Comparison of ENCODE assay signal across 14 cellular contexts in the genomic region with DNA sequence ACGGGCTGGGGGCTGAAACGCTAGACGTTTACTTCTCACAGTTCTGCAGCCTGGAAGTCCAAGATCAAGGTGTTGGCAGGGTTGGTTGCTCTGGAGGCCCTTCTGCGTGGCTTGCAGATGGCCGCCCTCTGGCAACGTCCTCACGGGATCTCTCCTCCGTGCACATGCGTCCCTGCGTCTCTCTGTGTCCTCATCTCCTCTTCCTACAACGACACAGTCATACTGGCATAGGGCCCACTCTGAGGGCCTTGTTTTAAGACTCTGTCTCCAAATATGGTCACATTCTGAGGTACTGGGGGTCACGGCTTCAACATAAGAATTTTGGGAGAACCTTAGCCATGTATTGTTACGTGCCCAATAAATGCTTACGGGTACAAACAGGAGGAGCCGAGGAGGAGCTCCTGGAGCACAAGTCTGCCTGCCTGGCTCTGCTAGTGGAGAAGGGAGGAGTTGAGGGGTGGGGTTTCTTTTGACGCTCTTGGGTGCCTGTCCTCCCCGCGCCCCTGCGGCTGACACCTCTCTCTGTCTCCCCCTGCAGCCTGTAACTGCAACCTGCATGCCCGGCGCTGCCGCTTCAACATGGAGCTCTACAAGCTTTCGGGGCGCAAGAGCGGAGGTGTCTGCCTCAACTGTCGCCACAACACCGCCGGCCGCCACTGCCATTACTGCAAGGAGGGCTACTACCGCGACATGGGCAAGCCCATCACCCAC.
A peak's percentile ranks its signal among the peaks of the same experiment; 100 is the strongest.
DNase-seq lines count a peak whose midpoint lies in the region; ATAC-seq and TF ChIP-seq lines count a peak whose summit lies in the region.
"Had no signal": no experiment of that assay in that cellular context is flagged by ENCODE, and none has a peak within 500 bp of the region (broad histone marks: within the 10 kb centered on the region; RNA-seq: fewer than 3 reads in every experiment).

No MANE protein-coding gene starts in this region.

- H3K23ac ChIP-seq in H9 (ENCODE audit: insufficient read length, low read depth, low read length), result no peak overlapping the region

- no peak overlapping the region for H2BK15ac ChIP-seq in H9 (ENCODE audit: low read depth, low read length)

- no peak overlapping the region for H4K91ac ChIP-seq in H9 (ENCODE audit: insufficient read length, low read depth, low read length)

- peak; percentile 90 for ATAC-seq in WTC11
- ATAC-seq in GM18498 (IDR thresholded peaks at IDR 0.05; ENCODE audit: unreplicated experiment), result no peak
- ATAC-seq: activated naive CD8-positive, alpha-beta T cell treated with anti-CD3 and anti-CD28 coated beads, Interleukin-2, amount 50 U/mL, for 24 hours; foreskin keratinocyte had no signal

- peak overlapping the region; percentile 51 for H3K4me2 ChIP-seq in H9 (ENCODE audit: insufficient read depth, insufficient read length, low read length)

- H3K9ac ChIP-seq in H9 (ENCODE audit: extremely low read depth, insufficient read length, low read length), result no peak overlapping the region

- peaks cover 12% of the 10 kb centered on the region for H3K27me3 Mint-ChIP-seq in H9 (ENCODE audit: low read depth)
- no peaks in the 10 kb centered on the region for H3K27me3 Mint-ChIP-seq in WTC11 (ENCODE audit: low read depth)
- H3K27me3 Mint-ChIP-seq in mesothelial cell of epicardium (ENCODE audit: low read depth), result peaks cover 2% of the 10 kb centered on the region
- H3K27me3 Mint-ChIP-seq: B cell had no signal

- H3K4me3 Mint-ChIP-seq in H9, result peak overlapping the region in 1 of 2 experiments; percentile 68; a peak in 2 of 5 replicates
- H3K4me3 Mint-ChIP-seq in WTC11, result peak overlapping the region; percentile 51
- peak overlapping the region; percentile 63 for H3K4me3 Mint-ChIP-seq in mesothelial cell of epicardium
- H3K4me3 Mint-ChIP-seq: activated naive CD8-positive, alpha-beta T cell treated with anti-CD3 and anti-CD28 coated beads, Interleukin-2, amount 50 U/mL, for 24 hours; B cell; T-helper 2 cell treated with Interferon-gamma antibody and Interleukin-4, amounts not matched to agents 5 μg/mL and 100 μg/mL, for 36 hours had no signal

- POLR2A ChIA-PET in WTC11 (lab: Charles Lee), result interaction anchor here (1.3 kb wide), 1 partner anchor 22 kb away, joined by 3 read pairs; no protein-coding TSS in a partner anchor

- no peak overlapping the region for H3K27ac ChIP-seq in 22Rv1
- H3K27ac ChIP-seq in H9 (ENCODE audit: insufficient read length, low read depth, low read length), result no peak overlapping the region
- H3K27ac ChIP-seq: foreskin keratinocyte, spleen had no signal

- H2BK12ac ChIP-seq in H9 (ENCODE audit: insufficient read length, low read depth, low read length), result no peak overlapping the region

- H2AFZ ChIP-seq in H9 (ENCODE audit: low read length), result no peak overlapping the region

- no peaks in the 10 kb centered on the region for H3K79me2 ChIP-seq in H9 (ENCODE audit: insufficient read depth, low read length)

- no peak overlapping the region for H3K4ac ChIP-seq in H9 (ENCODE audit: low read depth, low read length)

- CTCF ChIA-PET in WTC11 (lab: Charles Lee), result interaction anchor here (0.5 to 2.4 kb wide), 51 partner anchors 9 to 360 kb away, joined by 3 to 17 read pairs (median 4); partner anchors contain the start of gene NTN1

- no peak overlapping the region for H2BK5ac ChIP-seq in H9 (ENCODE audit: insufficient read length, low read length)

- H2AK5ac ChIP-seq in H9 (ENCODE audit: insufficient read length, low read length), result no peak overlapping the region

- no peaks in the 10 kb centered on the region for H3K9me3 ChIP-seq in H9 (ENCODE audit: control insufficient read depth, low read depth, low read length)

- H3K4me1 ChIP-seq in H9 (ENCODE audit: insufficient read depth, low read length), result no peaks in the 10 kb centered on the region; the same call in 1 of the 2 replicates
- H3K4me1 ChIP-seq: foreskin keratinocyte, spleen had no signal

- H3K4me1 Mint-ChIP-seq in H9 (peaks cover 37 to 39% of the 10 kb centered on the region in 2 experiments), WTC11 (peaks cover 36% of the 10 kb centered on the region), mesothelial cell of epicardium (peaks cover 6% of the 10 kb centered on the region)
- H3K4me1 Mint-ChIP-seq: activated naive CD8-positive, alpha-beta T cell treated with anti-CD3 and anti-CD28 coated beads, Interleukin-2, amount 50 U/mL, for 24 hours; B cell had no signal

- DNase-seq in H9 (peak; percentile 91), WTC11 (ENCODE audit: low spot score) (peak; percentile 68), mesothelial cell of epicardium (ENCODE audit: low spot score in 2 of 2, unreplicated experiment in 2 of 2) (peak in 1 of 2 experiments; percentile 51), ACHN (no peak), Ammon's horn (ENCODE audit: low spot score) (no peak)
- no peak for DNase-seq in stimulated activated CD4-positive, alpha-beta T cell treated with anti-CD3 and anti-CD28 coated beads, Interleukin-4, amount 100 ng/mL, for 4 hours
- DNase-seq: activated naive CD8-positive, alpha-beta T cell treated with anti-CD3 and anti-CD28 coated beads, Interleukin-2, amount 50 U/mL, for 24 hours; foreskin keratinocyte; left cardiac atrium; spleen had no signal

- TF ChIP-seq CTCF in 22Rv1 (IDR thresholded peaks at IDR 0.05) (peak; percentile 75), H9 (conservative IDR thresholded peaks at IDR 0.05) (peak; percentile 78), WTC11 (IDR thresholded peaks at IDR 0.05) (peak; percentile 54), mesothelial cell of epicardium (IDR thresholded peaks at IDR 0.05; ENCODE audit: unreplicated experiment) (no peak)

- H2BK120ac ChIP-seq in H9 (ENCODE audit: low read depth, low read length, poor library complexity, severe bottlenecking), result peak overlapping the region; percentile 28

- peak overlapping the region; percentile 80 for H3K14ac ChIP-seq in H9 (ENCODE audit: insufficient read depth, low read length)

- no peak overlapping the region for H2BK20ac ChIP-seq in H9 (ENCODE audit: low read depth, low read length, poor library complexity, severe bottlenecking)

- H3K56ac ChIP-seq in H9 (ENCODE audit: insufficient read length, low read depth, low read length), result peak overlapping the region; percentile 42

- H3K36me3 Mint-ChIP-seq in H9 (ENCODE audit: insufficient read depth in 1 of 3, low read depth in 3 of 3), result peaks cover 0 to 7% (median 0%) of the 10 kb centered on the region in 3 experiments; a peak in 1 of 7 replicates
- H3K36me3 Mint-ChIP-seq in WTC11, result no peaks in the 10 kb centered on the region
- peaks cover 2% of the 10 kb centered on the region for H3K36me3 Mint-ChIP-seq in mesothelial cell of epicardium

- H4K8ac ChIP-seq in H9 (replicated peaks; ENCODE audit: insufficient read length, low read depth, low read length), result no peak overlapping the region

- no peak overlapping the region for H3T11ph ChIP-seq in H9 (ENCODE audit: low read length)

- no CpG with 5 or more reads among the region's 31 CpGs for WGBS in H9 (ENCODE audit: extremely low coverage, insufficient read length, low lambda C conversion rate)

- H3K27me3 ChIP-seq in H9 (ENCODE audit: insufficient read depth, low read length), result no peaks in the 10 kb centered on the region
- H3K27me3 ChIP-seq: foreskin keratinocyte had no signal

- in situ Hi-C loops in ACHN (cut with HindIII; ENCODE audit: low pct_ligation_motif_present, low pct_unique_long_range_greater_than_20kb, low sequenced_read_pairs), result no loop called here

- peak overlapping the region in 1 of 3 experiments; percentile 95; a peak in 3 of 7 replicates for H3K27ac Mint-ChIP-seq in H9
- no peak overlapping the region for H3K27ac Mint-ChIP-seq in WTC11
- no peak overlapping the region for H3K27ac Mint-ChIP-seq in mesothelial cell of epicardium
- H3K27ac Mint-ChIP-seq: activated naive CD8-positive, alpha-beta T cell treated with anti-CD3 and anti-CD28 coated beads, Interleukin-2, amount 50 U/mL, for 24 hours; B cell; T-helper 2 cell treated with Interferon-gamma antibody and Interleukin-4, amounts not matched to agents 5 μg/mL and 100 μg/mL, for 36 hours had no signal

- no peaks in the 10 kb centered on the region for H3K79me1 ChIP-seq in H9 (ENCODE audit: insufficient read depth, low read depth, low read length, poor library complexity, severe bottlenecking)

- H4K20me1 ChIP-seq in H9 (ENCODE audit: control insufficient read depth, insufficient read depth, insufficient read length), result no peaks in the 10 kb centered on the region

- H3K9me3 Mint-ChIP-seq in H9, result peaks cover 7% of the 10 kb centered on the region in 2 experiments
- H3K9me3 Mint-ChIP-seq in WTC11, result peaks cover 8% of the 10 kb centered on the region
- peaks cover 6% of the 10 kb centered on the region for H3K9me3 Mint-ChIP-seq in mesothelial cell of epicardium
- H3K9me3 Mint-ChIP-seq: activated naive CD8-positive, alpha-beta T cell treated with anti-CD3 and anti-CD28 coated beads, Interleukin-2, amount 50 U/mL, for 24 hours; T-helper 2 cell treated with Interferon-gamma antibody and Interleukin-4, amounts not matched to agents 5 μg/mL and 100 μg/mL, for 36 hours had no signal

- peak overlapping the region; percentile 87 for H3K18ac ChIP-seq in H9 (ENCODE audit: insufficient read length, low read depth, low read length)

- peaks cover 4% of the 10 kb centered on the region for H3K23me2 ChIP-seq in H9 (ENCODE audit: insufficient read length, low read depth, low read length, poor library complexity, severe bottlenecking)

- no peak overlapping the region for H4K5ac ChIP-seq in H9 (ENCODE audit: insufficient read length, low read depth, low read length)

TF ChIP-seq in WTC11, 78 proteins besides CTCF, POLR2A, EP300 and RAD21:
- 0 out of 2 replicates have a peak, but pooled peaks have one; percentile 11 for TF ChIP-seq NFATC4 (CRISPR knock-in tag; IDR thresholded peaks at IDR 0.05)
- no peak for TF ChIP-seq RORB (CRISPR knock-in tag; IDR thresholded peaks at IDR 0.05)
- 0 out of 2 replicates have a peak, but pooled peaks have one; percentile 37 for TF ChIP-seq HMGXB4 (CRISPR knock-in tag; IDR thresholded peaks at IDR 0.05)
TF ChIP-seq in WTC11: peak in this region for 2.

Comparison
In these comparisons a context has a peak if more than half of its experiments do, and no peak if none do; other contexts are left out.
1. DNase-seq: peak in H9 (single experiment) and WTC11 (single experiment); none in ACHN (single experiment), stimulated activated CD4-positive, alpha-beta T cell treated with anti-CD3 and anti-CD28 coated beads, Interleukin-4, amount 100 ng/mL, for 4 hours (0 of 2) and Ammon's horn (single experiment).